17 cellular contexts compared by ENCODE assay signal in the genomic region with DNA sequence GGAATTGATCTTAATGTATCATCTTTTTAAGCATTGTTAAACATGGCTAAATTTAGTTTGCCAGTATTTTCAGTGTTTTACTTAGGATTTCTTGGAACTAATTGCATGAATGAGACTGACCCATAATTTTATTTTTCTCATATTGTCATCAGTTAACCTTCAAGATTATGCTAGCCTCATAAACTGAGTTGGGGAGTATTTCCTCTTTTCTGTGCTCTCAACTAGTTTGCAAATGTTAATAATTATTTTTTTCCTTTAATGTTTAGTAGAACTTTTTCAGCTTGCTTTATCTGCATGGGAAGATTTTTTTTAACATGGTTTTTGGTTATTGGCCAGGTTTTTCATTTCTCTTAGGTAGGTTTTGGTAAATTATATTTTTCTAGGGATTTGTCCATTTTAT.
DNase-seq lines count a peak whose midpoint lies in the region; ATAC-seq and TF ChIP-seq lines count a peak whose summit lies in the region.
"Had no signal": no experiment of that assay in that cellular context is flagged by ENCODE, and none has a peak within 500 bp of the region (broad histone marks: within the 10 kb centered on the region; RNA-seq: fewer than 3 reads in every experiment).

No MANE protein-coding gene starts in this region.

- ATAC-seq in GM19438 (IDR thresholded peaks at IDR 0.05; ENCODE audit: low read depth, unreplicated experiment) (peak; percentile 68), HG02981 (IDR thresholded peaks at IDR 0.05; ENCODE audit: unreplicated experiment) (peak; percentile 55), HG02970 (IDR thresholded peaks at IDR 0.05; ENCODE audit: low FRiP score, unreplicated experiment) (no peak)

- no peak for TF ChIP-seq CTCF in NB4 (IDR thresholded peaks at IDR 0.05; ENCODE audit: low read depth, low read length)

- intact Hi-C loops in posterior vena cava (cut with DNase I) = no loop called here

- peak; percentile 29 for DNase-seq in NB4 (ENCODE audit: low read depth)
- DNase-seq in renal cortical epithelial cell (ENCODE audit: low read depth) = peak; percentile 27
- DNase-seq in HuH-7.5 (ENCODE audit: low spot score) = no peak
- no peak for DNase-seq in posterior vena cava (ENCODE audit: low spot score)
- DNase-seq in NCI-H748 treated with DMSO at 0.1 percent for 48 hours (lab: John Stamatoyannopoulos, UW) = no peak
- DNase-seq: ACHN, C1 segment of cervical spinal cord, HCEC 1CT, KBM-7, NCI-H1105 treated with DMSO at 0.1 percent for 48 hours, NCI-H1694, OCI-M1, Right ventricle myocardium superior had no signal

- H3K4me3 ChIP-seq in NB4 (ENCODE audit: low read depth, low read length) = no peak overlapping the region
- H3K4me3 ChIP-seq: GM23338 had no signal

- TF ChIP-seq POLR2A in NB4 (IDR thresholded peaks at IDR 0.05; ENCODE audit: extremely low read depth, insufficient read length) = no peak

Comparison
In these comparisons a context has a peak if more than half of its experiments do, and no peak if none do; other contexts are left out.
1. DNase-seq: peak in NB4 (single experiment) and renal cortical epithelial cell (single experiment); none in HuH-7.5 (single experiment), posterior vena cava (single experiment) and NCI-H748 treated with DMSO at 0.1 percent for 48 hours (single experiment).